ENCODE assay signal across 11 cellular contexts in the genomic region with DNA sequence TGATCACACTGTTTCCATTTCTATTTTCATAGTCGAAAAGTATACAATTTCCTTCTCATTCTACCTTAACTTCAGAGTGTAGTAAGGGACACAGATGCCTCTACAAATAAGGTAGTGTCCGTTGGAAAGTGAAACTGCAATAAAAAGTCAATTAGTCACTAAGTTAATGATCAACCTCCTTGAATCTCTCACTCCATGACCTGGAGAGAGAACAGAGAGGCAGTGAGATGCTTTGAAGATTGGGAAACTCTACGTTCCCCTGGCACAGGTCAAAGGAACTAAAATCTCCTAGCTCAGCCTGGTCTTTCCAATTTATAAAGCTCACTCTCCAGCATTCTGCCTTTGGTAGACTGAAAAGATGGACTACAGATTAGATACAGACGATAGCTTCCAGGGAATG.
DNase-seq lines count a peak whose midpoint lies in the region; ATAC-seq and TF ChIP-seq lines count a peak whose summit lies in the region.
"Had no signal": no experiment of that assay in that cellular context is flagged by ENCODE, and none has a peak within 500 bp of the region (broad histone marks: within the 10 kb centered on the region; RNA-seq: fewer than 3 reads in every experiment).

No MANE protein-coding gene starts in this region.

- H3K9ac ChIP-seq in mucosa of rectum (ENCODE audit: low read depth in 1 of 2, low read length in 2 of 2) = peak overlapping the region in 1 of 2 donors; percentile 30

- 49 to 64% methylated on average over 4 of the region's 4 CpGs for WGBS in upper lobe of left lung, 2 donors

- H3K9me3 ChIP-seq in mucosa of rectum (ENCODE audit: control insufficient read depth in 2 of 2, low read length in 2 of 2) = no peaks in the 10 kb centered on the region
- H3K9me3 ChIP-seq in upper lobe of left lung = no peaks in the 10 kb centered on the region
- H3K9me3 ChIP-seq: SJCRH30 had no signal

- no peak for TF ChIP-seq CTCF in upper lobe of left lung (IDR thresholded peaks at IDR 0.05)

- H3K27me3 ChIP-seq in mucosa of rectum (ENCODE audit: control insufficient read depth in 2 of 2, insufficient read depth in 2 of 2, low read length in 2 of 2) (no peaks in the 10 kb centered on the region), upper lobe of left lung (no peaks in the 10 kb centered on the region)
- H3K27me3 ChIP-seq: SJCRH30 had no signal

- H3K27ac ChIP-seq in mucosa of rectum (ENCODE audit: low read depth in 2 of 2, low read length in 2 of 2) = peak overlapping the region; percentile 67 to 88
- no peak overlapping the region for H3K27ac ChIP-seq in upper lobe of left lung
- H3K27ac ChIP-seq: SJCRH30 had no signal

- TF ChIP-seq POLR2A in upper lobe of left lung (IDR thresholded peaks at IDR 0.05) = no peak

- H3K36me3 ChIP-seq in mucosa of rectum (ENCODE audit: control insufficient read depth in 2 of 2, insufficient read depth in 2 of 2, low read length in 2 of 2) (peaks cover 9 to 21% of the 10 kb centered on the region in 2 donors), upper lobe of left lung (no peaks in the 10 kb centered on the region)
- H3K36me3 ChIP-seq: SJCRH30 had no signal

- no peak for TF ChIP-seq EP300 in upper lobe of left lung (IDR thresholded peaks at IDR 0.05)

- DNase-seq in LoVo (ENCODE audit: low spot score) (peak; percentile 87), Right ventricle myocardium superior (no peak), upper lobe of left lung (no peak), DMS 273 (lab: John Stamatoyannopoulos, UW; ENCODE audit: unreplicated experiment) (no peak)
- DNase-seq: CD8-positive, alpha-beta T cell; NCI-H2081; SJCRH30 had no signal

- H3K4me1 ChIP-seq in mucosa of rectum (ENCODE audit: control insufficient read depth in 2 of 2, insufficient read depth in 2 of 2, low read length in 2 of 2) = peaks cover 17 to 23% of the 10 kb centered on the region in 2 donors
- H3K4me1 ChIP-seq in upper lobe of left lung = peaks cover 0 to 4% (median 0%) of the 10 kb centered on the region in 4 donors
- H3K4me1 ChIP-seq: SJCRH30 had no signal

- ATAC-seq in GM18873 (IDR thresholded peaks at IDR 0.05; ENCODE audit: low FRiP score, unreplicated experiment) = peak; percentile 82
- ATAC-seq in HG02642 (IDR thresholded peaks at IDR 0.05; ENCODE audit: poor library complexity, unreplicated experiment) = peak; percentile 78
- no peak for ATAC-seq in Right ventricle myocardium superior (ENCODE audit: poor library complexity)
- ATAC-seq in upper lobe of left lung (ENCODE audit: low FRiP score in 2 of 2) = no peak
- ATAC-seq in GM19455 (IDR thresholded peaks at IDR 0.05; ENCODE audit: unreplicated experiment) = no peak
- ATAC-seq: CD8-positive, alpha-beta T cell had no signal

- no peak overlapping the region for H3K4me3 ChIP-seq in mucosa of rectum (ENCODE audit: low read length in 2 of 2)
- H3K4me3 ChIP-seq in upper lobe of left lung = no peak overlapping the region
- H3K4me3 ChIP-seq: SJCRH30 had no signal

- intact Hi-C loops in Right ventricle myocardium superior (cut with DNase I) = no loop called here

Comparison
In these comparisons a context has a peak if more than half of its experiments do, and no peak if none do; other contexts are left out.
1. ATAC-seq: peak in GM18873 (single experiment) and HG02642 (single experiment); none in Right ventricle myocardium superior (single experiment), upper lobe of left lung (0 of 2) and GM19455 (single experiment).
2. H3K27ac ChIP-seq: peak in mucosa of rectum (2 of 2); none in upper lobe of left lung (0 of 4).